1 cellular context compared by ENCODE assay signal in genomic region chr1:179230251-179230650, GRCh38.
TF ChIP-seq lines count a peak whose summit lies in the region.

No MANE protein-coding gene starts in this region.

TF ChIP-seq in GM12878, 131 proteins besides CTCF, POLR2A, EP300 and RAD21 (continued from another document):
- TF ChIP-seq ZNF687 (IDR thresholded peaks at IDR 0.05) (no peak), SREBF2 (IDR thresholded peaks at IDR 0.05; ENCODE audit: low read length) (no peak)
